35 cellular contexts compared by ENCODE assay signal in the genomic region with DNA sequence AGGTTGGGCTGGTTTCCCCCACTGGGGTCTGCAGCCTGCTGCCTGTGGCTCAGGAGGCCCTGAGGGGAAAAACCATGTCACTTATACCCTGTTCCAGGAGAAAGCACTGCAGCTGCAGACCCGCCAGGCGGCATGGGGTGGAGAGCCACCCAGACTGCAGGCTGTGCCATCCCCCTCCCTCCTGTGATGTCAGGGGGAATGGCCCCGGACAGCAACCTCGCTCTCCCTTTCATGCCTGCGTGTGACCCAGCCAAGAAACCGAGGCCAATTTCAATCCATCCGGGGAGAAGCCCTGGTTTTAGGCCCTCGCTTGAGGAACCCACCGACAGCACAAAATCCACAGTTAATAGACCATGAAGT. TPM values are rescaled to one million over a fixed set of nuclear protein-coding genes. Genes with fewer than 3 reads are reported as not detected.
"Had no signal": no experiment of that assay in that cellular context is flagged by ENCODE, and none has a peak within 500 bp of the region (broad histone marks: within the 10 kb centered on the region; RNA-seq: fewer than 3 reads in every experiment).

No MANE protein-coding gene starts in this region.

- H3K36me3 ChIP-seq: brain microvascular endothelial cell, esophagus squamous epithelium had no signal

- H3K27me3 ChIP-seq: brain microvascular endothelial cell, dorsolateral prefrontal cortex had no signal

- ATAC-seq: activated T-cell treated with anti-CD3 and anti-CD28 coated beads, Interleukin-2, amount 50 U/mL, for 72 hours; effector memory CD8-positive, alpha-beta T cell; WTC11 had no signal

- H3K27ac ChIP-seq: brain microvascular endothelial cell, coronary artery, dorsolateral prefrontal cortex, epithelial cell of prostate, esophagus squamous epithelium, VCaP had no signal

- H3K9me3 ChIP-seq: esophagus squamous epithelium had no signal

- H3K4me3 ChIP-seq: coronary artery, dorsolateral prefrontal cortex, esophagus squamous epithelium had no signal

- DNase-seq: activated CD4-positive, alpha-beta memory T cell treated with anti-CD3 and anti-CD28 coated beads, Interleukin-2, amount 10 ng/mL, durations not matched to agents 7 days and 5 days; activated CD4-positive, alpha-beta T cell treated with anti-CD3 and anti-CD28 coated beads for 1 hour; activated CD4-positive, alpha-beta T cell treated with anti-CD3 and anti-CD28 coated beads for 4 hours; activated CD4-positive, alpha-beta T cell treated with anti-CD3 and anti-CD28 coated beads, Interleukin-2, amount 10 ng/mL, durations not matched to agents 7 days and 5 days; activated CD4-positive, alpha-beta T cell treated with anti-CD3 and anti-CD28 coated beads, Interleukin-2, amount 50 U/mL, for 4 hours; activated CD8-positive, alpha-beta memory T cell treated with anti-CD3 and anti-CD28 coated beads, Interleukin-2, amount 50 U/mL, for 48 hours; activated gamma-delta T cell treated with Interleukin-2 at 50 U/mL for 16 hours; activated naive CD4-positive, alpha-beta T cell treated with anti-CD3 and anti-CD28 coated beads, Interleukin-2, amount 50 U/mL, for 16 hours; activated naive CD4-positive, alpha-beta T cell treated with Interleukin-2 at 50 U/mL for 16 hours; activated T-cell treated with anti-CD3 and anti-CD28 coated beads for 4 hours; activated T-cell treated with anti-CD3 and anti-CD28 coated beads, Interleukin-2, amount 50 U/mL, for 24 hours; activated T-cell treated with anti-CD3 and anti-CD28 coated beads, Interleukin-2, amount 50 U/mL, for 72 hours; amniotic stem cell; anterior cingulate cortex; brain microvascular endothelial cell; dorsolateral prefrontal cortex; effector memory CD8-positive, alpha-beta T cell; esophagus squamous epithelium; foreskin melanocyte; head of caudate nucleus; T-helper 2 cell had no signal

RNA-seq across cellular contexts. Expression of gene MATK, which starts 37.1 kb away (rescaled TPM):
- total RNA-seq: astrocyte, bronchial epithelial cell, endothelial cell of umbilical vein, fibroblast of villous mesenchyme had no signal
- polyA plus RNA-seq: endothelial cell of umbilical vein, fibroblast of lung had no signal

RNA-seq across cellular contexts. Expression of gene ZFR2, which starts 45.5 kb away (rescaled TPM):
- total RNA-seq: bronchial epithelial cell, endothelial cell of umbilical vein, esophagus squamous epithelium, fibroblast of lung, fibroblast of villous mesenchyme had no signal
- polyA plus RNA-seq: endothelial cell of umbilical vein, fibroblast of lung had no signal

RNA-seq across cellular contexts. Expression of gene RAX2, which starts 51.3 kb away (rescaled TPM):
- total RNA-seq: activated CD4-positive, alpha-beta memory T cell treated with anti-CD3 and anti-CD28 coated beads, Interleukin-2, amount 10 ng/mL, durations not matched to agents 7 days and 5 days; activated CD4-positive, alpha-beta T cell treated with anti-CD3 and anti-CD28 coated beads, Interleukin-2, amount 10 ng/mL, durations not matched to agents 7 days and 5 days; activated T-cell treated with anti-CD3 and anti-CD28 coated beads, Interleukin-2, amount 50 U/mL, for 72 hours; astrocyte; bronchial epithelial cell; cardiac septum; cerebellum; endothelial cell of umbilical vein; esophagus squamous epithelium; fibroblast of lung; fibroblast of villous mesenchyme; T-helper 1 cell treated with Interleukin-12 subunit alpha and Interleukin-12 subunit beta and Interleukin-4 antibody, amounts not matched to agents 30 ng/mL and 1 ng/mL, for 36 hours had no signal
- polyA plus RNA-seq: adipose tissue, endothelial cell of umbilical vein, esophagus, fibroblast of lung had no signal

RNA-seq across cellular contexts. Expression of gene ATCAY, which starts 57.2 kb away (rescaled TPM):
- total RNA-seq: activated CD4-positive, alpha-beta memory T cell treated with anti-CD3 and anti-CD28 coated beads, Interleukin-2, amount 10 ng/mL, durations not matched to agents 7 days and 5 days; activated CD4-positive, alpha-beta T cell treated with anti-CD3 and anti-CD28 coated beads, Interleukin-2, amount 10 ng/mL, durations not matched to agents 7 days and 5 days; bronchial epithelial cell; cardiac septum; endothelial cell of umbilical vein; esophagus squamous epithelium; fibroblast of lung; T-helper 1 cell treated with Interleukin-12 subunit alpha and Interleukin-12 subunit beta and Interleukin-4 antibody, amounts not matched to agents 30 ng/mL and 1 ng/mL, for 36 hours had no signal
- polyA plus RNA-seq: esophagus had no signal
